ENCODE assay signal across 22 cellular contexts in the genomic region with DNA sequence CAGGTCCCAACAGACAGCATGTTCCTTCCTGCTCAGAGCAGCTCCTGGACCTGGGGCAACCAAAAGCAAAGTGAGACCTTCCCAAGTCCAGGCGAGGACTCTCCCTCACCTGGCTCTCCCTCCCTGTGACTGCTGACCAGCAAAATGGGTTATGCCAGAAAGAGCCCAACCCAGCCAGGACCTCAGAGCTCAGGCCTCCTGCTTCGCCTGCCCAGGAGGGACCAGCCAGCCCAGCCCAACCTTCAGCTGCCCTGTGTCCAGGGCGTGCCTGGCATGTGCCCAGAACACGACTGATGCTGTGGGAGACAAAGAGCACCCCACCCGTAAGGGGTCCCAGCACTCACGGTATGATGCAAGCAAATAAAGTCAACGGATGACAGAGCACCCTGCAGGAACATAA.
"Had no signal": no experiment of that assay in that cellular context is flagged by ENCODE, and none has a peak within 500 bp of the region (broad histone marks: within the 10 kb centered on the region; RNA-seq: fewer than 3 reads in every experiment).

No MANE protein-coding gene starts in this region.

- H3K9me3 ChIP-seq: MG63, SJSA1 had no signal

- H3K4me3 ChIP-seq: MG63, SJSA1, SK-N-MC had no signal

- DNase-seq: IMR-90, Karpas-422, KG1, MG63, NCI-H1092, NCI-H1105 treated with DMSO at 0.1 percent for 48 hours, NCI-H1417 treated with DMSO at 0.1 percent for 48 hours, NCI-H146, NCI-H1694 treated with DMSO at 0.1 percent for 48 hours, NCI-H1930, NCI-H2081, NCI-H2107, NCI-H2227 treated with DMSO at 0.1 percent for 48 hours, NCI-H526 treated with DMSO at 0.1 percent for 48 hours, NCI-H774, Right ventricle myocardium superior, RPMI8226, SIG-M5 had no signal

- H3K27me3 ChIP-seq: MG63, SJSA1 had no signal

- H3K27ac ChIP-seq: SJSA1, SK-N-MC had no signal

- FAIRE-seq: HepG2, RCC 7860 had no signal

- H3K4me1 ChIP-seq: SJSA1 had no signal

- H3K36me3 ChIP-seq: MG63, SJSA1 had no signal
